Comparison of ENCODE assay signal across 13 cellular contexts in the genomic region with DNA sequence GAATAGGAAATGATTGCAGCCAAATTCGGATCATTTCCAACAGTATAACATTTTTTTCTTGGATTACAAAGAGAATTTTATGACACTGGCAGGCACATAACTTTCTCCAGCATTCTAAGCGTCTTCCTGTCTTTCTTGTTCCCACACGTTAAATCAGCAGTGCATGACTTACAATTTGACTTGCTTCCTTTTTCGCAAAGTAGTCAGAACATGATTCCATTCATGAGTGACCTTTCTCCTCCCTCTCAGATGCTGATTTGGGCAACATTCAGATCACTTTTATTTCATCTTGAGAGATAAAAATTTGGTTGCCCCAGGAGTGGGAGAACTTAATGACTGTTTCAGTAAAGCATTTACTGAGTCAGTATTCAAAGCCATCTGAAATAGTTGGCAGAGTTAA.
DNase-seq lines count a peak whose midpoint lies in the region; TF ChIP-seq lines count a peak whose summit lies in the region.
"Had no signal": no experiment of that assay in that cellular context is flagged by ENCODE, and none has a peak within 500 bp of the region (broad histone marks: within the 10 kb centered on the region; RNA-seq: fewer than 3 reads in every experiment).

No MANE protein-coding gene starts in this region.

- no peak overlapping the region for H3K27ac Mint-ChIP-seq in activated naive CD4-positive, alpha-beta T cell treated with anti-CD3 and anti-CD28 coated beads for 36 hours
- H3K27ac Mint-ChIP-seq: activated naive CD8-positive, alpha-beta T cell treated with anti-CD3 and anti-CD28 coated beads, Interleukin-2, amount 50 U/mL, for 24 hours had no signal

- no peak for TF ChIP-seq CTCF in foreskin fibroblast (IDR thresholded peaks at IDR 0.05; ENCODE audit: low read depth, low read length)

- intact Hi-C loops in activated naive CD4-positive, alpha-beta T cell treated with anti-CD3 and anti-CD28 coated beads for 36 hours (cut with micrococcal nuclease), result no loop called here

- H3K27me3 Mint-ChIP-seq in activated naive CD4-positive, alpha-beta T cell treated with anti-CD3 and anti-CD28 coated beads for 36 hours (ENCODE audit: low read depth), result peaks cover 3% of the 10 kb centered on the region
- H3K27me3 Mint-ChIP-seq: activated naive CD8-positive, alpha-beta T cell treated with anti-CD3 and anti-CD28 coated beads, Interleukin-2, amount 50 U/mL, for 24 hours had no signal

- no peak overlapping the region for H3K4me3 Mint-ChIP-seq in activated naive CD4-positive, alpha-beta T cell treated with anti-CD3 and anti-CD28 coated beads for 36 hours
- H3K4me3 Mint-ChIP-seq: activated naive CD8-positive, alpha-beta T cell treated with anti-CD3 and anti-CD28 coated beads, Interleukin-2, amount 50 U/mL, for 24 hours had no signal

- CTCF ChIA-PET in activated naive CD4-positive, alpha-beta T cell treated with anti-CD3 and anti-CD28 coated beads for 36 hours (lab: Charles Lee), result no interaction called here

- H3K4me3 ChIP-seq in foreskin fibroblast (ENCODE audit: low read depth in 1 of 2, low read length in 2 of 2), result no peak overlapping the region
- H3K4me3 ChIP-seq: left ventricle myocardium inferior, Peyer's patch had no signal

- peak; percentile 14 for DNase-seq in DMS79 treated with DMSO at 0.1 percent for 48 hours (lab: John Stamatoyannopoulos, UW)
- no peak for DNase-seq in DMS79 (lab: John Stamatoyannopoulos, UW)
- peak; percentile 71 for DNase-seq in SK-MEL-5 (ENCODE audit: low read depth, low spot score)
- peak; percentile 82 for DNase-seq in foreskin fibroblast
- DNase-seq in DMS 273 (lab: John Stamatoyannopoulos, UW; ENCODE audit: unreplicated experiment), result no peak
- no peak for DNase-seq in NCI-H187 (lab: John Stamatoyannopoulos, UW)
- no peak for DNase-seq in activated naive CD4-positive, alpha-beta T cell treated with anti-CD3 and anti-CD28 coated beads for 36 hours
- DNase-seq in HT-29 (ENCODE audit: low spot score), result no peak
- DNase-seq: activated CD4-positive, alpha-beta T cell treated with anti-CD3 and anti-CD28 coated beads for 48 hours; activated naive CD8-positive, alpha-beta T cell treated with anti-CD3 and anti-CD28 coated beads, Interleukin-2, amount 50 U/mL, for 24 hours; left ventricle myocardium inferior; NCI-H2107; Peyer's patch had no signal

- no peaks in the 10 kb centered on the region for H3K9me3 Mint-ChIP-seq in activated naive CD4-positive, alpha-beta T cell treated with anti-CD3 and anti-CD28 coated beads for 36 hours
- H3K9me3 Mint-ChIP-seq: activated naive CD8-positive, alpha-beta T cell treated with anti-CD3 and anti-CD28 coated beads, Interleukin-2, amount 50 U/mL, for 24 hours had no signal

- no peaks in the 10 kb centered on the region for H3K36me3 Mint-ChIP-seq in activated naive CD4-positive, alpha-beta T cell treated with anti-CD3 and anti-CD28 coated beads for 36 hours (ENCODE audit: low read depth)

- in situ Hi-C loops in SK-MEL-5 (cut with HindIII; ENCODE audit: low pct_unique_long_range_greater_than_20kb, low sequenced_read_pairs), result no loop called here

- no peaks in the 10 kb centered on the region for H3K4me1 Mint-ChIP-seq in activated naive CD4-positive, alpha-beta T cell treated with anti-CD3 and anti-CD28 coated beads for 36 hours (ENCODE audit: low read depth)
- H3K4me1 Mint-ChIP-seq: activated naive CD8-positive, alpha-beta T cell treated with anti-CD3 and anti-CD28 coated beads, Interleukin-2, amount 50 U/mL, for 24 hours had no signal

Comparison
In these comparisons a context has a peak if more than half of its experiments do, and no peak if none do; other contexts are left out.
1. DNase-seq: peak in DMS79 treated with DMSO at 0.1 percent for 48 hours (single experiment), SK-MEL-5 (single experiment) and foreskin fibroblast (2 of 2); none in DMS79 (single experiment), DMS 273 (single experiment), NCI-H187 (0 of 2), activated naive CD4-positive, alpha-beta T cell treated with anti-CD3 and anti-CD28 coated beads for 36 hours (single experiment) and HT-29 (single experiment).